ENCODE assay signal across 11 cellular contexts in the genomic region with DNA sequence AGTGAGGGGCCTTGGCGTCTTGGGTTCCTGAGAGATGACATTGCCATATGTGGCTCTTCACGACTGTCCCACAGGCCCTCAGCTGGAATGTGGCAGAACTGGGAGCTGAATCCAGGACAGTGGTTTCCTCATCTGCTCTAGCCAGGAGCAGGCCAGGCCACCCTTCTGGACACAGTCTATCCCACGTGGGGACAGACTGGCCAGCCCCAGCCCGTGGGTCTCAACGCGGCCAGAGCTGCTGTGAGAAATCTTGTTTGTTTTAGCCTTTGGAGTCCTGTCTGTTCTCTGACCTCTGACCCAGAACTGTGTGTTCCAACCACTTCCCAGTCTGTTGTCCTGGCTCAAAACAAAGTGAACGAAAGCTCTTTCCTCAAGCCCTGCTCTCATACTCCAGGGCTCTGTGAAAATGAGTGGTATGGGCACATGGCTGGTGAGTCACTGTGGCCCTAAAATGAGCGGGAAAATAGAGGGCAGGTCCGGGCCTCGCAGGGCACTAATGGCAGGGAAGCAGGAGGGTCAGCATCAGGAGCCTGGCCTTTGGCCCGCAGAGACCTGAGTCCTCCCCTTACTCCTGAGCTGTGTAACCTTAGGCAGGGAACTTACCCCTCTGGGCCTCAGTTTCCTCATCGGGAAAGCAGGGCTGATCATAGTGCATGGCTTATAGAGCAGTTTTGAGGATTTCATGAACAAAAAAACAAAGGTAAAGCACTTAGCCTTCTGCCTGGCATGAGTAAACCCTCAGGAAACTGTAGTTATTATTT. TPM values are rescaled to one million over a fixed set of nuclear protein-coding genes. Genes with fewer than 3 reads are reported as not detected.
A peak's percentile ranks its signal among the peaks of the same experiment; 100 is the strongest.
DNase-seq lines count a peak whose midpoint lies in the region; ATAC-seq and TF ChIP-seq lines count a peak whose summit lies in the region.
"Had no signal": no experiment of that assay in that cellular context is flagged by ENCODE, and none has a peak within 500 bp of the region (broad histone marks: within the 10 kb centered on the region; RNA-seq: fewer than 3 reads in every experiment).

No MANE protein-coding gene starts in this region.

- peak overlapping the region; percentile 15; the same call in 1 of the 2 replicates for H3K27ac ChIP-seq in BLaER1

- no peak overlapping the region for H3K9ac ChIP-seq in BLaER1

- in situ Hi-C loops in astrocyte of the cerebellum (cut with HindIII; ENCODE audit: low sequenced_read_pairs), result no loop called here

- DNase-seq in astrocyte of the cerebellum (ENCODE audit: low read depth), result peak; percentile 33
- DNase-seq in left cardiac atrium, result peak; percentile 86
- peak; percentile 94 for DNase-seq in posterior vena cava (ENCODE audit: low spot score)
- no peak for DNase-seq in retina
- no peak for DNase-seq in AG08395 (ENCODE audit: low spot score)
- DNase-seq in NCI-H146 treated with DMSO at 0.1 percent for 48 hours (lab: John Stamatoyannopoulos, UW; ENCODE audit: unreplicated experiment), result no peak
- no peak for DNase-seq in GF-D8 (lab: John Stamatoyannopoulos, UW)
- DNase-seq: Calu3; NCI-H2029 treated with DMSO at 0.1 percent for 48 hours; stimulated activated naive CD4-positive, alpha-beta T cell treated with Interleukin-2 at 50 U/mL for 16 hours had no signal

- no peaks in the 10 kb centered on the region for H3K36me3 ChIP-seq in BLaER1

- no peak overlapping the region for H3K4me2 ChIP-seq in BLaER1

- intact Hi-C loops in left cardiac atrium (cut with DNase I) (loop anchor here in 1 of 2 donors (5.0 kb wide), 1 partner anchor 480 kb away; no protein-coding TSS in a partner anchor), posterior vena cava (cut with DNase I) (loop anchor here in 1 of 2 donors (5.0 to 10.0 kb wide), 2 partner anchors 480 to 737 kb away; no protein-coding TSS in a partner anchor)

- H3K4me1 ChIP-seq in BLaER1, result peaks cover 53% of the 10 kb centered on the region

- no peak for TF ChIP-seq CTCF in astrocyte of the cerebellum (IDR thresholded peaks at IDR 0.05; ENCODE audit: low read depth, low read length, missing control alignments)

- no peak overlapping the region for H3K4me3 ChIP-seq in BLaER1
- no peak overlapping the region for H3K4me3 ChIP-seq in astrocyte of the cerebellum (ENCODE audit: low read depth, low read length)

- no peaks in the 10 kb centered on the region for H3K9me3 ChIP-seq in BLaER1

- H4K20me1 ChIP-seq in BLaER1, result no peaks in the 10 kb centered on the region

- no peaks in the 10 kb centered on the region for H3K27me3 ChIP-seq in BLaER1

- peak; percentile 68 for ATAC-seq in left cardiac atrium

RNA-seq across cellular contexts. Expression of a gene that starts 34.8 kb away (rescaled TPM):
- 10 to 100 TPM; 73.1 to 76.0 TPM for total RNA-seq in left cardiac atrium
- 10 to 100 TPM; 31.0 to 52.5 TPM for total RNA-seq in posterior vena cava

Comparison
In these comparisons a context has a peak if more than half of its experiments do, and no peak if none do; other contexts are left out.
1. DNase-seq: peak in astrocyte of the cerebellum (single experiment), left cardiac atrium (single experiment) and posterior vena cava (single experiment); none in retina (single experiment), AG08395 (single experiment), NCI-H146 treated with DMSO at 0.1 percent for 48 hours (single experiment) and GF-D8 (single experiment).